ENCODE assay signal across 18 cellular contexts in genomic region chr9:107215381-107215780, GRCh38.
DNase-seq lines count a peak whose midpoint lies in the region; ATAC-seq and TF ChIP-seq lines count a peak whose summit lies in the region.
"Had no signal": no experiment of that assay in that cellular context is flagged by ENCODE, and none has a peak within 500 bp of the region (broad histone marks: within the 10 kb centered on the region; RNA-seq: fewer than 3 reads in every experiment).

No MANE protein-coding gene starts in this region.

- intact Hi-C loops in mammary epithelial cell (cut with micrococcal nuclease): no loop called here

- in situ Hi-C loops in GM23248 (cut with MboI): no loop called here
- in situ Hi-C loops in mammary epithelial cell (cut with MboI; ENCODE audit: low sequenced_read_pairs in 2 of 2): no loop called here

- H2AFZ ChIP-seq in GM23248 (no peak overlapping the region), mammary epithelial cell (ENCODE audit: low read depth, low read length) (no peak overlapping the region), osteoblast (ENCODE audit: low read length) (no peak overlapping the region)

- no peak for TF ChIP-seq POLR2A in NB4 (IDR thresholded peaks at IDR 0.05; ENCODE audit: extremely low read depth, insufficient read length)

- no peak for ATAC-seq in esophagus mucosa
- no peak for ATAC-seq in HG02763 (IDR thresholded peaks at IDR 0.05; ENCODE audit: unreplicated experiment)
- ATAC-seq: activated CD8-positive, alpha-beta T cell treated with anti-CD3 and anti-CD28 coated beads, Interleukin-2, amount 10 ng/mL, durations not matched to agents 7 days and 5 days; heart right ventricle; right cardiac atrium had no signal

- DNase-seq in GM23248: peak; percentile 65
- peak; percentile 18 for DNase-seq in NB4 (ENCODE audit: low read depth)
- DNase-seq in mammary epithelial cell: peak; percentile 63
- DNase-seq in osteoblast (ENCODE audit: insufficient read length, low spot score, missing footprints): no peak
- no peak for DNase-seq in cortex of kidney (lab: John Stamatoyannopoulos, UW)
- DNase-seq in RKO (ENCODE audit: low spot score): no peak
- DNase-seq: activated CD8-positive, alpha-beta T cell treated with anti-CD3 and anti-CD28 coated beads, Interleukin-2, amount 10 ng/mL, durations not matched to agents 7 days and 5 days; activated effector memory CD4-positive, alpha-beta T cell treated with Interleukin-2 at 50 U/mL for 16 hours; CD4-positive, CD25-positive, alpha-beta regulatory T cell; heart right ventricle; left ventricle myocardium inferior; NCI-H2081 treated with DMSO at 0.1 percent for 48 hours; right cardiac atrium; SJCRH30; stimulated activated CD4-positive, alpha-beta T cell treated with anti-CD3 and anti-CD28 coated beads, Interleukin-2, amount 100 ng/mL, for 48 hours; uterus had no signal

- H3K9ac ChIP-seq in GM23248: no peak overlapping the region
- H3K9ac ChIP-seq in mammary epithelial cell (ENCODE audit: insufficient read depth, low read length): no peak overlapping the region

- H3K36me3 ChIP-seq in GM23248 (ENCODE audit: low read depth): no peaks in the 10 kb centered on the region
- H3K36me3 ChIP-seq in mammary epithelial cell (ENCODE audit: insufficient read depth, low read length): no peaks in the 10 kb centered on the region
- no peaks in the 10 kb centered on the region for H3K36me3 ChIP-seq in osteoblast (ENCODE audit: insufficient read depth, low read length)
- H3K36me3 ChIP-seq: heart right ventricle, left ventricle myocardium inferior, SJCRH30, uterus had no signal

- H3K4me3 ChIP-seq in GM23248 (no peak overlapping the region), NB4 (ENCODE audit: low read depth, low read length) (no peak overlapping the region), mammary epithelial cell (replicated peaks in 1 of 3; ENCODE audit: insufficient read depth in 1 of 3, low read depth in 2 of 3, low read length in 3 of 3) (no peak overlapping the region), osteoblast (ENCODE audit: insufficient read depth, low read length) (no peak overlapping the region)
- H3K4me3 ChIP-seq: heart right ventricle, left ventricle myocardium inferior, SJCRH30, uterus had no signal

- TF ChIP-seq CTCF in NB4 (IDR thresholded peaks at IDR 0.05; ENCODE audit: low read depth, low read length) (no peak), mammary epithelial cell (conservative IDR thresholded peaks at IDR 0.05 in 1 of 2, IDR thresholded peaks at IDR 0.05 in 1 of 2; ENCODE audit: extremely low read depth in 1 of 2, insufficient read depth in 1 of 2, low read depth in 1 of 2, low read length in 2 of 2) (no peak), osteoblast (IDR thresholded peaks at IDR 0.05; ENCODE audit: extremely low read depth, low read depth, low read length) (no peak)

- H3K27me3 ChIP-seq in GM23248 (replicated peaks; ENCODE audit: insufficient read depth) (no peaks in the 10 kb centered on the region), mammary epithelial cell (ENCODE audit: insufficient read depth, low read length) (no peaks in the 10 kb centered on the region), osteoblast (ENCODE audit: insufficient read depth, low read length) (no peaks in the 10 kb centered on the region)
- H3K27me3 ChIP-seq: heart right ventricle, SJCRH30, uterus had no signal

- 84 to 95% methylated on average over 2 of the region's 2 CpGs for WGBS in GM23248 (ENCODE audit: low coverage in 1 of 2, low lambda C conversion rate in 2 of 2, missing lambda C conversion rate in 2 of 2), 2 experiments
- WGBS in mammary epithelial cell (ENCODE audit: low coverage, missing lambda C conversion rate): 58% methylated on average over 2 of the region's 2 CpGs

- CTCF ChIA-PET in mammary epithelial cell (lab: Charles Lee; ENCODE audit: low non-redundant PET): no interaction called here

- H3K27ac ChIP-seq in GM23248 (no peak overlapping the region), mammary epithelial cell (ENCODE audit: insufficient read depth, low read depth, low read length) (no peak overlapping the region), osteoblast (ENCODE audit: low read depth, low read length) (peak overlapping the region; percentile 68)
- H3K27ac ChIP-seq: heart right ventricle, left ventricle myocardium inferior, SJCRH30, uterus had no signal

- H3K4me1 ChIP-seq in GM23248 (ENCODE audit: insufficient read depth) (peaks cover 31% of the 10 kb centered on the region), mammary epithelial cell (ENCODE audit: insufficient read depth, low read length) (peaks cover 26% of the 10 kb centered on the region), osteoblast (ENCODE audit: insufficient read depth, low read length) (peaks cover 28% of the 10 kb centered on the region)
- H3K4me1 ChIP-seq: left ventricle myocardium inferior, uterus had no signal

- BruUV-seq in mammary epithelial cell (replicated peaks; lab: Mats Ljungman, UMichigan): no TSS peak

- H4K20me1 ChIP-seq in GM23248 (ENCODE audit: insufficient read depth) (no peaks in the 10 kb centered on the region), mammary epithelial cell (ENCODE audit: insufficient read depth, low read length) (no peaks in the 10 kb centered on the region), osteoblast (ENCODE audit: insufficient read depth, low read length) (no peaks in the 10 kb centered on the region)

- H3K9me2 ChIP-seq in GM23248 (ENCODE audit: insufficient read depth): no peaks in the 10 kb centered on the region; the same call in 1 of the 2 replicates

- H3K9me3 ChIP-seq in GM23248 (ENCODE audit: low read depth) (no peaks in the 10 kb centered on the region), mammary epithelial cell (replicated peaks; ENCODE audit: insufficient read depth, low read length) (no peaks in the 10 kb centered on the region), osteoblast (ENCODE audit: low read depth, low read length) (no peaks in the 10 kb centered on the region)
- H3K9me3 ChIP-seq: heart right ventricle, left ventricle myocardium inferior, SJCRH30, uterus had no signal

- peak overlapping the region; percentile 29 for H3K4me2 ChIP-seq in GM23248 (ENCODE audit: unreplicated experiment)
- H3K4me2 ChIP-seq in mammary epithelial cell (ENCODE audit: insufficient read depth, low read depth, low read length): no peak overlapping the region
- peak overlapping the region; percentile 25 for H3K4me2 ChIP-seq in osteoblast (ENCODE audit: insufficient read depth, low read length)

- dilution Hi-C loops in mammary epithelial cell (cut with HindIII; ENCODE audit: low sequenced_read_pairs): no loop called here

- no peaks in the 10 kb centered on the region for H3K79me2 ChIP-seq in GM23248 (ENCODE audit: insufficient read depth)
- no peaks in the 10 kb centered on the region for H3K79me2 ChIP-seq in mammary epithelial cell (ENCODE audit: insufficient read depth, low read length)
- no peaks in the 10 kb centered on the region for H3K79me2 ChIP-seq in osteoblast (ENCODE audit: insufficient read depth, low read length)

- H3F3A ChIP-seq in GM23248 (ENCODE audit: insufficient read depth): peaks cover 30% of the 10 kb centered on the region

Comparison
In these comparisons a context has a peak if more than half of its experiments do, and no peak if none do; other contexts are left out.
1. DNase-seq: peak in GM23248 (single experiment), NB4 (single experiment) and mammary epithelial cell (single experiment); none in osteoblast (single experiment), cortex of kidney (single experiment) and RKO (single experiment).